ENCODE assay signal across 8 cellular contexts in genomic region chr12:89707623-89707991, GRCh38. TPM values are rescaled to one million over a fixed set of nuclear protein-coding genes. Genes with fewer than 3 reads are reported as not detected.
DNase-seq lines count a peak whose midpoint lies in the region; ATAC-seq lines count a peak whose summit lies in the region.

No MANE protein-coding gene starts in this region.

- H3K27ac Mint-ChIP-seq in activated naive CD8-positive, alpha-beta T cell treated with anti-CD3 and anti-CD28 coated beads for 36 hours: peak overlapping the region; percentile 90

- no peaks in the 10 kb centered on the region for H3K9me3 Mint-ChIP-seq in activated naive CD8-positive, alpha-beta T cell treated with anti-CD3 and anti-CD28 coated beads for 36 hours

- ATAC-seq in sciatic nerve: no peak
- ATAC-seq in HG03432 (IDR thresholded peaks at IDR 0.05; ENCODE audit: unreplicated experiment): no peak
- no peak for ATAC-seq in HG02970 (IDR thresholded peaks at IDR 0.05; ENCODE audit: low FRiP score, unreplicated experiment)

- H3K36me3 Mint-ChIP-seq in activated naive CD8-positive, alpha-beta T cell treated with anti-CD3 and anti-CD28 coated beads for 36 hours: peaks cover 2% of the 10 kb centered on the region

- intact Hi-C loops in sciatic nerve (cut with DNase I): no loop called here

- DNase-seq in ELR (ENCODE audit: low read depth) (peak; percentile 42), NCI-H526 treated with DMSO at 0.1 percent for 48 hours (lab: John Stamatoyannopoulos, UW) (peak; percentile 41), hepatic stellate cell (ENCODE audit: low spot score) (peak; percentile 21), sciatic nerve (ENCODE audit: low spot score) (peak; percentile 58), SKM-1 (lab: John Stamatoyannopoulos, UW; ENCODE audit: unreplicated experiment) (no peak)
- peak; percentile 13 for DNase-seq in activated naive CD8-positive, alpha-beta T cell treated with anti-CD3 and anti-CD28 coated beads for 36 hours

- H3K4me3 Mint-ChIP-seq in activated naive CD8-positive, alpha-beta T cell treated with anti-CD3 and anti-CD28 coated beads for 36 hours: peak overlapping the region; percentile 93

- H3K27me3 Mint-ChIP-seq in activated naive CD8-positive, alpha-beta T cell treated with anti-CD3 and anti-CD28 coated beads for 36 hours: no peaks in the 10 kb centered on the region

- peaks cover 46% of the 10 kb centered on the region for H3K4me1 Mint-ChIP-seq in activated naive CD8-positive, alpha-beta T cell treated with anti-CD3 and anti-CD28 coated beads for 36 hours

RNA-seq across cellular contexts. Expression of gene ATP2B1, which starts 1.0 kb away (rescaled TPM):
- 10 to 100 TPM; 25.7 to 27.7 TPM for total RNA-seq in activated naive CD8-positive, alpha-beta T cell treated with anti-CD3 and anti-CD28 coated beads for 36 hours
- total RNA-seq in sciatic nerve: 43.3 TPM
